ENCODE assay signal across 8 cellular contexts in genomic region chr17:40062347-40063033, GRCh38. TPM values are rescaled to one million over a fixed set of nuclear protein-coding genes. Genes with fewer than 3 reads are reported as not detected.
DNase-seq lines count a peak whose midpoint lies in the region; ATAC-seq and TF ChIP-seq lines count a peak whose summit lies in the region.

A gene with protein sequence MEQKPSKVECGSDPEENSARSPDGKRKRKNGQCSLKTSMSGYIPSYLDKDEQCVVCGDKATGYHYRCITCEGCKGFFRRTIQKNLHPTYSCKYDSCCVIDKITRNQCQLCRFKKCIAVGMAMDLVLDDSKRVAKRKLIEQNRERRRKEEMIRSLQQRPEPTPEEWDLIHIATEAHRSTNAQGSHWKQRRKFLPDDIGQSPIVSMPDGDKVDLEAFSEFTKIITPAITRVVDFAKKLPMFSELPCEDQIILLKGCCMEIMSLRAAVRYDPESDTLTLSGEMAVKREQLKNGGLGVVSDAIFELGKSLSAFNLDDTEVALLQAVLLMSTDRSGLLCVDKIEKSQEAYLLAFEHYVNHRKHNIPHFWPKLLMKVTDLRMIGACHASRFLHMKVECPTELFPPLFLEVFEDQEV (plus strand): TSS chr17:40062965. CDS start chr17:40074489, 11,524 bp downstream.

- H3K36me3 ChIP-seq in gastroesophageal sphincter (no peaks in the 10 kb centered on the region), thymus (ENCODE audit: control insufficient read depth, insufficient read depth) (no peaks in the 10 kb centered on the region)

- no peak for TF ChIP-seq EP300 in gastroesophageal sphincter (IDR thresholded peaks at IDR 0.05)

- peak within 1 kb of the TSS; percentile 90 to 98 for H3K4me3 ChIP-seq in gastroesophageal sphincter
- H3K4me3 ChIP-seq in thymus (ENCODE audit: low read length) = peak within 1 kb of the TSS; percentile 94

- H3K27ac ChIP-seq in gastroesophageal sphincter = peak within 1 kb of the TSS; percentile 91 to 99 (median 97)
- H3K27ac ChIP-seq in thymus (ENCODE audit: low read depth) = peak within 1 kb of the TSS; percentile 75

- ATAC-seq in HG03135 (IDR thresholded peaks at IDR 0.05; ENCODE audit: unreplicated experiment) = peak; percentile 61
- peak; percentile 87 for ATAC-seq in gastroesophageal sphincter

- H3K9me3 ChIP-seq in gastroesophageal sphincter (no peaks in the 10 kb centered on the region), thymus (ENCODE audit: control insufficient read depth) (no peaks in the 10 kb centered on the region)

- no peaks in the 10 kb centered on the region for H3K36me3 Mint-ChIP-seq in neural crest cell (ENCODE audit: low read depth)

- no peaks in the 10 kb centered on the region for H3K27me3 ChIP-seq in gastroesophageal sphincter
- no peaks in the 10 kb centered on the region for H3K27me3 ChIP-seq in thymus (ENCODE audit: control insufficient read depth, insufficient read depth)

- no peak for TF ChIP-seq POLR2A in gastroesophageal sphincter (IDR thresholded peaks at IDR 0.05)

- H3K27ac Mint-ChIP-seq in neural crest cell (ENCODE audit: unreplicated experiment) = peak within 1 kb of the TSS; percentile 96

- H3K4me1 ChIP-seq in gastroesophageal sphincter (peaks cover 4 to 77% (median 32%) of the 10 kb centered on the region in 3 donors), thymus (ENCODE audit: control insufficient read depth, insufficient read depth, low read length) (peaks cover 10% of the 10 kb centered on the region)

- DNase-seq in NCI-H1417 (lab: John Stamatoyannopoulos, UW) (peak; percentile 68 to 80 (median 72)), NCI-H1417 treated with DMSO at 0.1 percent for 48 hours (lab: John Stamatoyannopoulos, UW) (no peak), RPMI7951 (ENCODE audit: low read depth) (peak; percentile 50), neural crest cell (ENCODE audit: low read depth, low spot score) (peak; percentile 52)
- DNase-seq in activated naive CD4-positive, alpha-beta T cell treated with Interleukin-2 at 50 U/mL for 16 hours = peak; percentile 73

- 0 to 3% methylated on average over 8 to 14 of the region's 66 CpGs for WGBS in gastroesophageal sphincter (ENCODE audit: low coverage in 1 of 2), 2 donors
- WGBS in thymus = 1% methylated on average over 65 of the region's 66 CpGs

- H3K4me3 Mint-ChIP-seq in neural crest cell = peak within 1 kb of the TSS; percentile 90

- H3K9me3 Mint-ChIP-seq in neural crest cell = no peaks in the 10 kb centered on the region

- peaks cover 45% of the 10 kb centered on the region for H3K4me1 Mint-ChIP-seq in neural crest cell

- peaks cover 28% of the 10 kb centered on the region for H3K27me3 Mint-ChIP-seq in neural crest cell (ENCODE audit: low read depth)

- TF ChIP-seq CTCF in gastroesophageal sphincter (IDR thresholded peaks at IDR 0.05) (peak in 2 of 4 experiments; percentile 4 to 5), neural crest cell (conservative IDR thresholded peaks at IDR 0.05) (no peak)

RNA-seq across cellular contexts. Expression of the gene that starts here (rescaled TPM):
- 16.3 and 20.0 TPM in 2 replicates for total RNA-seq in RPMI7951 (2014; rRNA removed; shearing (Covaris generic))
- total RNA-seq in gastroesophageal sphincter (100 to 1,000 TPM in 2 of 4 donors, 10 to 100 TPM in 2; 84.8 to 133 (median 102) TPM), neural crest cell (15.0 and 15.3 TPM in 2 replicates)
- 14.3 TPM for polyA plus RNA-seq in thymus
